ENCODE assay signal across 10 cellular contexts in genomic region chr7:149776305-149776704, GRCh38. TPM values are rescaled to one million over a fixed set of nuclear protein-coding genes. Genes with fewer than 3 reads are reported as not detected.
DNase-seq lines count a peak whose midpoint lies in the region; ATAC-seq and TF ChIP-seq lines count a peak whose summit lies in the region.
"Had no signal": no experiment of that assay in that cellular context is flagged by ENCODE, and none has a peak within 500 bp of the region (broad histone marks: within the 10 kb centered on the region; RNA-seq: fewer than 3 reads in every experiment).

No MANE protein-coding gene starts in this region.

- DNase-seq in DMS53 treated with DMSO at 0.1 percent for 48 hours (lab: John Stamatoyannopoulos, UW; ENCODE audit: unreplicated experiment), result peak; percentile 37
- peak; percentile 86 for DNase-seq in SK-N-SH
- peak; percentile 17 for DNase-seq in glomerular visceral epithelial cell (ENCODE audit: extremely low spot score)
- no peak for DNase-seq in nephron progenitor cell
- DNase-seq in DMS114 treated with DMSO at 0.1 percent for 48 hours (lab: John Stamatoyannopoulos, UW; ENCODE audit: unreplicated experiment), result no peak
- no peak for DNase-seq in SK-N-DZ (ENCODE audit: low spot score)
- no peak for DNase-seq in naive thymus-derived CD4-positive, alpha-beta T cell
- no peak for DNase-seq in NCI-H748 treated with DMSO at 0.1 percent for 48 hours (lab: John Stamatoyannopoulos, UW)

- WGBS in SK-N-SH (ENCODE audit: low lambda C conversion rate), result 51% methylated on average over 15 of the region's 15 CpGs

- no peaks in the 10 kb centered on the region for H3K36me3 Mint-ChIP-seq in nephron progenitor cell (ENCODE audit: low read depth)
- no peaks in the 10 kb centered on the region for H3K36me3 Mint-ChIP-seq in naive thymus-derived CD4-positive, alpha-beta T cell

- TF ChIP-seq RAD21 in SK-N-SH (IDR thresholded peaks at IDR 0.05; ENCODE audit: low read length), result 0 out of 2 replicates have a peak, but pooled peaks have one; percentile 6

- TF ChIP-seq CTCF in SK-N-SH (IDR thresholded peaks at IDR 0.05), result no peak
- no peak for TF ChIP-seq CTCF in nephron progenitor cell (IDR thresholded peaks at IDR 0.05)

- H3K9me3 Mint-ChIP-seq in nephron progenitor cell, result no peaks in the 10 kb centered on the region
- no peaks in the 10 kb centered on the region for H3K9me3 Mint-ChIP-seq in naive thymus-derived CD4-positive, alpha-beta T cell
- H3K9me3 Mint-ChIP-seq: activated T-helper 17 cell treated with anti-CD3 and anti-CD28 coated beads, Interleukin-2, amount 50 U/mL, for 72 hours had no signal

- H3K27me3 ChIP-seq in SK-N-SH (ENCODE audit: insufficient read depth), result no peaks in the 10 kb centered on the region
- H3K27me3 ChIP-seq in naive thymus-derived CD4-positive, alpha-beta T cell (ENCODE audit: control insufficient read depth in 2 of 2, insufficient read depth in 2 of 2, low read length in 2 of 2), result no peaks in the 10 kb centered on the region

- H3K27ac Mint-ChIP-seq in nephron progenitor cell, result peak overlapping the region; percentile 25
- no peak overlapping the region for H3K27ac Mint-ChIP-seq in naive thymus-derived CD4-positive, alpha-beta T cell
- H3K27ac Mint-ChIP-seq: activated T-helper 17 cell treated with anti-CD3 and anti-CD28 coated beads, Interleukin-2, amount 50 U/mL, for 72 hours had no signal

- CTCF ChIA-PET in SK-N-SH (lab: Yijun Ruan, JAX), result interaction anchor here (1.0 to 12.5 kb wide), 7 partner anchors 8 to 24 kb away, joined by 3 to 132 read pairs (median 8); no protein-coding TSS in a partner anchor
- CTCF ChIA-PET in naive thymus-derived CD4-positive, alpha-beta T cell (lab: Charles Lee), result interaction anchor here (0.7 kb wide), 1 partner anchor 30 kb away, joined by 3 read pairs; no protein-coding TSS in a partner anchor

- peak overlapping the region in 1 of 2 experiments; percentile 66; a peak in 2 of 4 replicates for H3K27ac ChIP-seq in SK-N-SH (ENCODE audit: low read depth in 2 of 2, low read length in 1 of 2)
- no peak overlapping the region for H3K27ac ChIP-seq in naive thymus-derived CD4-positive, alpha-beta T cell (ENCODE audit: low read depth, low read length)

- no peaks in the 10 kb centered on the region for H3K36me3 ChIP-seq in SK-N-SH (replicated peaks in 1 of 2; ENCODE audit: control insufficient read depth in 1 of 2, insufficient read depth in 2 of 2, low read length in 1 of 2)
- H3K36me3 ChIP-seq in naive thymus-derived CD4-positive, alpha-beta T cell (ENCODE audit: control insufficient read depth in 2 of 3, insufficient read depth in 3 of 3, low read length in 3 of 3), result peaks cover 0 to 7% (median 0%) of the 10 kb centered on the region in 3 experiments

- no peak overlapping the region for H3K9ac ChIP-seq in SK-N-SH

- intact Hi-C loops in naive thymus-derived CD4-positive, alpha-beta T cell (cut with micrococcal nuclease), result loop anchor here in 1 of 2 donors (10.0 kb wide), 1 partner anchor 1458 kb away; the partner anchor contains the start of gene CHPF2

- H3K27me3 Mint-ChIP-seq in nephron progenitor cell (ENCODE audit: low read depth, poor library complexity), result peaks cover 15% of the 10 kb centered on the region
- peaks cover 0 to 31% (median 0%) of the 10 kb centered on the region in 5 donors for H3K27me3 Mint-ChIP-seq in naive thymus-derived CD4-positive, alpha-beta T cell
- H3K27me3 Mint-ChIP-seq: activated T-helper 17 cell treated with anti-CD3 and anti-CD28 coated beads, Interleukin-2, amount 50 U/mL, for 72 hours had no signal

- no peak overlapping the region for H3K4me3 Mint-ChIP-seq in nephron progenitor cell
- no peak overlapping the region for H3K4me3 Mint-ChIP-seq in naive thymus-derived CD4-positive, alpha-beta T cell
- H3K4me3 Mint-ChIP-seq: activated T-helper 17 cell treated with anti-CD3 and anti-CD28 coated beads, Interleukin-2, amount 50 U/mL, for 72 hours had no signal

- TF ChIP-seq EP300 in SK-N-SH (IDR thresholded peaks at IDR 0.05; ENCODE audit: borderline replicate concordance in 1 of 2, low read depth in 1 of 2, low read length in 1 of 2), result no peak

- no peak overlapping the region for H3K4me3 ChIP-seq in SK-N-SH (ENCODE audit: low read depth in 2 of 2, low read length in 1 of 2)
- H3K4me3 ChIP-seq in naive thymus-derived CD4-positive, alpha-beta T cell (ENCODE audit: low read length), result no peak overlapping the region

- no peak overlapping the region for H3K4me2 ChIP-seq in SK-N-SH

- H3F3A ChIP-seq in SK-N-SH (replicated peaks; ENCODE audit: insufficient read depth), result peaks cover 14% of the 10 kb centered on the region

- no peaks in the 10 kb centered on the region for H4K20me1 ChIP-seq in SK-N-SH (ENCODE audit: insufficient read depth)

- POLR2A ChIA-PET in SK-N-SH (lab: Yijun Ruan, JAX), result no interaction called here
- POLR2A ChIA-PET in naive thymus-derived CD4-positive, alpha-beta T cell (lab: Charles Lee), result no interaction called here

- H3K4me1 ChIP-seq in SK-N-SH (ENCODE audit: control insufficient read depth in 1 of 2, insufficient read depth in 2 of 2, low read depth in 1 of 2, low read length in 1 of 2), result peaks cover 0 to 53% of the 10 kb centered on the region in 2 experiments; a peak in 1 of 4 replicates
- peaks cover under 1 to 8% of the 10 kb centered on the region in 2 donors for H3K4me1 ChIP-seq in naive thymus-derived CD4-positive, alpha-beta T cell (ENCODE audit: control insufficient read depth in 2 of 2, insufficient read depth in 2 of 2, low read length in 2 of 2)

- H3K4me1 Mint-ChIP-seq in nephron progenitor cell, result peaks cover 56% of the 10 kb centered on the region
- H3K4me1 Mint-ChIP-seq in naive thymus-derived CD4-positive, alpha-beta T cell, result peaks cover 2 to 16% (median 11%) of the 10 kb centered on the region in 7 donors
- H3K4me1 Mint-ChIP-seq: activated T-helper 17 cell treated with anti-CD3 and anti-CD28 coated beads, Interleukin-2, amount 50 U/mL, for 72 hours had no signal

- no peak for ATAC-seq in naive thymus-derived CD4-positive, alpha-beta T cell
- ATAC-seq: activated T-helper 17 cell treated with anti-CD3 and anti-CD28 coated beads, Interleukin-2, amount 50 U/mL, for 72 hours had no signal

- 0 out of 2 replicates have a peak overlapping the region, but pooled peaks have one; percentile 51 for H2AFZ ChIP-seq in SK-N-SH (ENCODE audit: low read depth)

- no peaks in the 10 kb centered on the region for H3K9me3 ChIP-seq in SK-N-SH
- no peaks in the 10 kb centered on the region for H3K9me3 ChIP-seq in naive thymus-derived CD4-positive, alpha-beta T cell (ENCODE audit: control insufficient read depth in 2 of 3, low read length in 3 of 3)

- no peaks in the 10 kb centered on the region for H3K9me2 ChIP-seq in SK-N-SH

- H3K79me2 ChIP-seq in SK-N-SH (ENCODE audit: insufficient read depth), result no peaks in the 10 kb centered on the region

TF ChIP-seq in SK-N-SH, 30 proteins besides CTCF, POLR2A, EP300 and RAD21:
- TF ChIP-seq IRF3 (IDR thresholded peaks at IDR 0.05; ENCODE audit: low read depth, low read length) (no peak), MXI1 (IDR thresholded peaks at IDR 0.05; ENCODE audit: low read depth, low read length) (peak; percentile 23; the same call in 1 of the 2 replicates), RCOR1 (IDR thresholded peaks at IDR 0.05; ENCODE audit: low read length) (0 out of 2 replicates have a peak, but pooled peaks have one; percentile 21), NFIC (IDR thresholded peaks at IDR 0.05; ENCODE audit: borderline replicate concordance) (peak; percentile 56; the same call in 1 of the 2 replicates)
- TF ChIP-seq, protein P1, sequence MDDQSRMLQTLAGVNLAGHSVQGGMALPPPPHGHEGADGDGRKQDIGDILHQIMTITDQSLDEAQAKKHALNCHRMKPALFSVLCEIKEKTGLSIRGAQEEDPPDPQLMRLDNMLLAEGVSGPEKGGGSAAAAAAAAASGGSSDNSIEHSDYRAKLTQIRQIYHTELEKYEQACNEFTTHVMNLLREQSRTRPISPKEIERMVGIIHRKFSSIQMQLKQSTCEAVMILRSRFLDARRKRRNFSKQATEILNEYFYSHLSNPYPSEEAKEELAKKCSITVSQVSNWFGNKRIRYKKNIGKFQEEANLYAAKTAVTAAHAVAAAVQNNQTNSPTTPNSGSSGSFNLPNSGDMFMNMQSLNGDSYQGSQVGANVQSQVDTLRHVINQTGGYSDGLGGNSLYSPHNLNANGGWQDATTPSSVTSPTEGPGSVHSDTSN (IDR thresholded peaks at IDR 0.05), result peak; percentile 54

RNA-seq across cellular contexts. Expression of gene ZNF467, which starts 2.9 kb away (rescaled TPM):
- polyA plus RNA-seq in SK-N-SH (2012; rRNA removed), result 2.6 and 4.1 TPM in 2 replicates
- polyA plus RNA-seq in SK-N-SH (2012; cell fraction: cytosol; rRNA removed), result 2.1 and 3.1 TPM in 2 replicates
- polyA plus RNA-seq in SK-N-SH (2012; cell fraction: nucleus; rRNA removed), result 10.0 and 12.6 TPM in 2 replicates
- polyA plus RNA-seq in SK-N-DZ (2014; cell fraction: cytosol; rRNA removed), result 1.1 and 1.6 TPM in 2 replicates
- polyA plus RNA-seq in SK-N-DZ (2014; cell fraction: nucleus; rRNA removed), result 2.3 and 3.0 TPM in 2 replicates
- 10 to 100 TPM in 1 of 5 experiments, 1 to 10 TPM in 3, under 1 TPM in 1; 0.17 to 33.1 (median 4.5) TPM for total RNA-seq in naive thymus-derived CD4-positive, alpha-beta T cell
- polyA plus RNA-seq in naive thymus-derived CD4-positive, alpha-beta T cell, result 1 to 10 TPM; 6.8 to 9.8 TPM
- total RNA-seq: LHCN-M2 had no signal

Comparison
In these comparisons a context has a peak if more than half of its experiments do, and no peak if none do; other contexts are left out.
1. DNase-seq: peak in DMS53 treated with DMSO at 0.1 percent for 48 hours (single experiment), SK-N-SH (single experiment) and glomerular visceral epithelial cell (single experiment); none in nephron progenitor cell (single experiment), DMS114 treated with DMSO at 0.1 percent for 48 hours (single experiment), SK-N-DZ (single experiment), naive thymus-derived CD4-positive, alpha-beta T cell (0 of 9) and NCI-H748 treated with DMSO at 0.1 percent for 48 hours (single experiment).